ENCODE assay signal across 8 cellular contexts in the genomic region with DNA sequence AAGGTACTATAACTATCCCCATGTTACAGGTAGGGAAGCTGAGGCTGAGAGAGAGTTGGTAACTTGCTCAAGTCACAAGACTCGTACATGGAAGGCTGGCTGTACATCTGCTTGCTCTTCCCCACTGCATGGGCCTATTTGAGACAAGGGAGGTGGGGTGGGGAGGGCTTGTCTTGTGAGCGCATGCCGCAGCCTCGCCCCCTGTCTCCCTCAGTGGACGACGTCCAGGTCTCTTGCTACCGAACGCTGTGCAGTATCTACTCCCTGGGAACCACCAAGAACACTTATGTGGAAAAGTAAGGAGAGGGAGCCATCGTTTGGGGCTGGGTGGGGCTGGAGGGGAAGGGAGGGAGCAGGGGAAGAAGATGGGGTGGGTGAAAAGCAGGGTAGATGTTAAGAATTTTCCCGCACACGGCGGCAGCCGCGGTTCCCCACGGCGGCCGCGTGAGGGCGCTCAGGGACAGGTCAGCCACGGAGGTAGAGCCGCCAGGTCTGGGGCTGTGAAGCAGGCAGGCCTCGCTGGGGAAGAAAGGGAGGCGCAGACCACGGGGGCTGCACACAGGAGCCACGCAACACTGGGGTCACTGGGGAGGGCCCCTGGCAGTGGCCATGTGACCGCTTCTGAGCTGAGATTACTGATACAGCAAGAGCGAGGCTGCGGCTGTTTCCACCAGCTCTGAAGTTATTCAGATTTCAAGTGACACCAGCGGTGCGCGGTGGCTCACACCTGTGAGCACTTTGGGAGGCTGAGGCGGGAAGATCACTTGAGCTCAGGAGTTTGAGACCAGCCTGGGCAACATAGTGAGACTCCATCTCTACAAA.
DNase-seq lines count a peak whose midpoint lies in the region; ATAC-seq and TF ChIP-seq lines count a peak whose summit lies in the region.

No MANE protein-coding gene starts in this region.

- DNase-seq in CD4-positive, alpha-beta T cell = peak; percentile 62 to 84 (median 72)
- DNase-seq in HEK293T (ENCODE audit: extremely low spot score) = peak; percentile 86
- peak; percentile 23 to 50 for DNase-seq in NOMO-1 (lab: John Stamatoyannopoulos, UW; ENCODE audit: unreplicated experiment in 2 of 2)
- DNase-seq in activated CD8-positive, alpha-beta memory T cell treated with anti-CD3 and anti-CD28 coated beads, Interleukin-2, amount 50 U/mL, for 48 hours = peak; percentile 91
- peak; percentile 64 for DNase-seq in epithelial cell of esophagus (ENCODE audit: low read depth)
- DNase-seq in natural killer cell = peak; percentile 65
- peak; percentile 74 to 89 for DNase-seq in stimulated activated effector memory CD8-positive, alpha-beta T cell treated with anti-CD3 and anti-CD28 coated beads, Interleukin-12 subunit alpha, Interleukin-12 subunit beta, amount 100 ng/mL, for 72 hours (ENCODE audit: low spot score in 2 of 2)

- no peak overlapping the region for H3K27ac ChIP-seq in CD4-positive, alpha-beta T cell (ENCODE audit: low read depth, low read length)

- peak; percentile 94 for TF ChIP-seq CTCF in CD4-positive, alpha-beta T cell (IDR thresholded peaks at IDR 0.05)
- TF ChIP-seq CTCF in epithelial cell of esophagus (IDR thresholded peaks at IDR 0.05; ENCODE audit: insufficient read depth, low read depth, low read length, missing control alignments) (peak; percentile 86), natural killer cell (IDR thresholded peaks at IDR 0.05) (peak; percentile 82)

- H3K9me3 Mint-ChIP-seq in CD4-positive, alpha-beta T cell = no peaks in the 10 kb centered on the region
- H3K9me3 Mint-ChIP-seq in natural killer cell = no peaks in the 10 kb centered on the region
- H3K9me3 Mint-ChIP-seq in stimulated activated effector memory CD8-positive, alpha-beta T cell treated with anti-CD3 and anti-CD28 coated beads, Interleukin-12 subunit alpha, Interleukin-12 subunit beta, amount 100 ng/mL, for 72 hours = no peaks in the 10 kb centered on the region

- H3K27me3 Mint-ChIP-seq in CD4-positive, alpha-beta T cell = no peaks in the 10 kb centered on the region
- peaks cover 0 to 7% of the 10 kb centered on the region in 2 donors for H3K27me3 Mint-ChIP-seq in natural killer cell (ENCODE audit: low read depth in 2 of 2)

- H3K9me3 ChIP-seq in CD4-positive, alpha-beta T cell (ENCODE audit: control insufficient read depth, low read length) = no peaks in the 10 kb centered on the region

- no peaks in the 10 kb centered on the region for H3K36me3 Mint-ChIP-seq in CD4-positive, alpha-beta T cell (ENCODE audit: low read depth)
- no peaks in the 10 kb centered on the region for H3K36me3 Mint-ChIP-seq in natural killer cell
- peaks cover 60% of the 10 kb centered on the region for H3K36me3 Mint-ChIP-seq in stimulated activated effector memory CD8-positive, alpha-beta T cell treated with anti-CD3 and anti-CD28 coated beads, Interleukin-12 subunit alpha, Interleukin-12 subunit beta, amount 100 ng/mL, for 72 hours

- CTCF ChIA-PET in CD4-positive, alpha-beta T cell (lab: Charles Lee) = interaction anchor here (0.8 to 2.7 kb wide), 7 partner anchors 30 to 415 kb away, joined by 3 to 15 read pairs (median 5); partner anchors contain the start of genes EIF3K, FAM98C, MRPS12 and SARS2
- CTCF ChIA-PET in HEK293T (lab: Yijun Ruan, JAX) = interaction anchor here (0.6 to 1.7 kb wide), 6 partner anchors 8 to 409 kb away, joined by 3 to 8 read pairs (median 3); partner anchors contain the start of gene FAM98C

- peak; percentile 98 for ATAC-seq in CD4-positive, alpha-beta T cell (ENCODE audit: poor library complexity)
- ATAC-seq in natural killer cell (peak; percentile 83 to 97 (median 95)), HG03565 (IDR thresholded peaks at IDR 0.05; ENCODE audit: unreplicated experiment) (no peak)
- ATAC-seq in stimulated activated effector memory CD8-positive, alpha-beta T cell treated with anti-CD3 and anti-CD28 coated beads, Interleukin-12 subunit alpha, Interleukin-12 subunit beta, amount 100 ng/mL, for 72 hours = peak; percentile 85

- POLR2A ChIA-PET in CD4-positive, alpha-beta T cell (lab: Charles Lee) = interaction anchor here (0.6 to 1.5 kb wide), 6 partner anchors 24 to 363 kb away, joined by 3 to 7 read pairs (median 4); partner anchors contain the start of genes EIF3K, FAM98C and RINL
- POLR2A ChIA-PET in HEK293T (lab: Yijun Ruan, JAX) = interaction anchor here (1.7 kb wide), 1 partner anchor 104 kb away, joined by 4 read pairs; the partner anchor contains the start of gene EIF3K

- no peaks in the 10 kb centered on the region for H3K27me3 ChIP-seq in CD4-positive, alpha-beta T cell (ENCODE audit: control insufficient read depth, insufficient read depth, low read length)

- H3K27ac Mint-ChIP-seq in CD4-positive, alpha-beta T cell = no peak overlapping the region
- no peak overlapping the region for H3K27ac Mint-ChIP-seq in natural killer cell
- H3K27ac Mint-ChIP-seq in stimulated activated effector memory CD8-positive, alpha-beta T cell treated with anti-CD3 and anti-CD28 coated beads, Interleukin-12 subunit alpha, Interleukin-12 subunit beta, amount 100 ng/mL, for 72 hours = no peak overlapping the region

- H3K4me3 Mint-ChIP-seq in CD4-positive, alpha-beta T cell = no peak overlapping the region
- H3K4me3 Mint-ChIP-seq in natural killer cell = no peak overlapping the region
- H3K4me3 Mint-ChIP-seq in stimulated activated effector memory CD8-positive, alpha-beta T cell treated with anti-CD3 and anti-CD28 coated beads, Interleukin-12 subunit alpha, Interleukin-12 subunit beta, amount 100 ng/mL, for 72 hours = peak overlapping the region; percentile 24

- H3K4me1 Mint-ChIP-seq in CD4-positive, alpha-beta T cell (ENCODE audit: low read depth) = peaks cover 9% of the 10 kb centered on the region
- peaks cover 5 to 6% of the 10 kb centered on the region in 2 donors for H3K4me1 Mint-ChIP-seq in natural killer cell
- peaks cover 17% of the 10 kb centered on the region for H3K4me1 Mint-ChIP-seq in stimulated activated effector memory CD8-positive, alpha-beta T cell treated with anti-CD3 and anti-CD28 coated beads, Interleukin-12 subunit alpha, Interleukin-12 subunit beta, amount 100 ng/mL, for 72 hours

- intact Hi-C loops in CD4-positive, alpha-beta T cell (cut with DNase I, micrococcal nuclease) = loop anchor here (1.0 to 5.0 kb wide), 7 partner anchors 30 to 217 kb away; partner anchors contain the start of genes FAM98C (in 2 of the 2), EIF3K (in 1 of the 2) and MAP4K1 (in 1 of the 2)
- intact Hi-C loops in natural killer cell (cut with micrococcal nuclease) = loop anchor here (1.0 kb wide), 1 partner anchor 119 kb away; no protein-coding TSS in a partner anchor

- no peak overlapping the region for H3K4me3 ChIP-seq in epithelial cell of esophagus (ENCODE audit: low read length)

TF ChIP-seq in HEK293T, 16 proteins besides CTCF, POLR2A, EP300 and RAD21:
- peak; percentile 69 for TF ChIP-seq L3MBTL2 (conservative IDR thresholded peaks at IDR 0.05)
- no peak for TF ChIP-seq FOXM1 (IDR thresholded peaks at IDR 0.05; ENCODE audit: borderline replicate concordance)

Comparison
In these comparisons a context has a peak if more than half of its experiments do, and no peak if none do; other contexts are left out.
1. DNase-seq: peak in every context shown above with its lines; median percentile 91 in activated CD8-positive, alpha-beta memory T cell treated with anti-CD3 and anti-CD28 coated beads, Interleukin-2, amount 50 U/mL, for 48 hours; 86 in HEK293T; 82 in stimulated activated effector memory CD8-positive, alpha-beta T cell treated with anti-CD3 and anti-CD28 coated beads, Interleukin-12 subunit alpha, Interleukin-12 subunit beta, amount 100 ng/mL, for 72 hours; 72 in CD4-positive, alpha-beta T cell; 65 in natural killer cell; 64 in epithelial cell of esophagus; 36 in NOMO-1.